8 cellular contexts compared by ENCODE assay signal in genomic region chr17:4142107-4142900, GRCh38. TPM values are rescaled to one million over a fixed set of nuclear protein-coding genes. Genes with fewer than 3 reads are reported as not detected.
DNase-seq lines count a peak whose midpoint lies in the region; ATAC-seq and TF ChIP-seq lines count a peak whose summit lies in the region.

No MANE protein-coding gene starts in this region.

- TF ChIP-seq CTCF in MM.1S (IDR thresholded peaks at IDR 0.05; ENCODE audit: low read length) (no peak), heart right ventricle (IDR thresholded peaks at IDR 0.05) (no peak), retinal pigment epithelial cell (conservative IDR thresholded peaks at IDR 0.05; ENCODE audit: low read depth, low read length) (no peak)

- H3K4me3 ChIP-seq in MM.1S (ENCODE audit: low read length) (peak overlapping the region; percentile 83), heart right ventricle (peak overlapping the region; percentile 77 to 99 (median 90)), retinal pigment epithelial cell (ENCODE audit: low read length) (peak overlapping the region; percentile 86)

- DNase-seq in EH (ENCODE audit: low read depth) (peak; percentile 46), MM.1S (peak; percentile 32), heart right ventricle (peak; percentile 19 to 40), retinal pigment epithelial cell (ENCODE audit: low read depth) (no peak), NCI-H524 (lab: John Stamatoyannopoulos, UW) (no peak), NCI-H345 treated with DMSO at 0.1 percent for 48 hours (lab: John Stamatoyannopoulos, UW; ENCODE audit: unreplicated experiment) (no peak)
- peak; percentile 41 for DNase-seq in activated naive CD4-positive, alpha-beta T cell treated with Interleukin-2 at 50 U/mL for 16 hours

- 3% methylated on average over 46 to 56 of the region's 56 CpGs for WGBS in heart right ventricle, 2 donors

- peaks cover 61% of the 10 kb centered on the region for H3K79me2 ChIP-seq in MM.1S (ENCODE audit: low read length)

- intact Hi-C loops in heart right ventricle (cut with DNase I) = loop anchor here in 1 of 10 donors (2.0 kb wide), 1 partner anchor 224 kb away; the partner anchor contains the start of gene UBE2G1

- peak overlapping the region; percentile 35; the same call in 1 of the 2 replicates for H2AFZ ChIP-seq in MM.1S (ENCODE audit: low read length)

- ATAC-seq in GM21717 (IDR thresholded peaks at IDR 0.05; ENCODE audit: unreplicated experiment) = peak; percentile 2
- peak in 2 of 8 donors; percentile 6 to 22 for ATAC-seq in heart right ventricle

- H4K20me1 ChIP-seq in MM.1S (ENCODE audit: insufficient read depth, low read length) = peaks cover 4% of the 10 kb centered on the region

- H3K4me1 ChIP-seq in MM.1S (ENCODE audit: low read length) (peaks cover 14% of the 10 kb centered on the region), heart right ventricle (peaks cover 15 to 59% (median 51%) of the 10 kb centered on the region in 9 donors)

- peak overlapping the region; percentile 96 for H3K9ac ChIP-seq in MM.1S (ENCODE audit: low read length)

- H3K36me3 ChIP-seq in MM.1S (replicated peaks; ENCODE audit: insufficient read depth, low read length) (0 out of 2 replicates have a peak, but pooled peaks cover 3% of the 10 kb centered on the region), heart right ventricle (peaks cover 0 to 19% (median 0%) of the 10 kb centered on the region in 9 donors)

- no peaks in the 10 kb centered on the region for H3K9me2 ChIP-seq in MM.1S (replicated peaks; ENCODE audit: insufficient read depth, low read length)

- no peaks in the 10 kb centered on the region for H3K9me3 ChIP-seq in MM.1S (replicated peaks; ENCODE audit: insufficient read depth, low read length)
- H3K9me3 ChIP-seq in heart right ventricle = no peaks in the 10 kb centered on the region

- H3K4me2 ChIP-seq in MM.1S (ENCODE audit: low read depth, low read length) = peak overlapping the region; percentile 95

- no peaks in the 10 kb centered on the region for H3K27me3 ChIP-seq in MM.1S (replicated peaks; ENCODE audit: insufficient read depth, low read length)
- H3K27me3 ChIP-seq in heart right ventricle = no peaks in the 10 kb centered on the region

- peaks cover 14% of the 10 kb centered on the region for H3F3A ChIP-seq in MM.1S (ENCODE audit: insufficient read depth, low read length)

- H3K27ac ChIP-seq in MM.1S (ENCODE audit: low read length) = peak overlapping the region; percentile 92; the same call in 1 of the 2 replicates
- H3K27ac ChIP-seq in heart right ventricle = peak overlapping the region; percentile 93 to 99 (median 98)

RNA-seq across cellular contexts. Expression of gene ZZEF1, which starts 0.5 kb away (rescaled TPM):
- total RNA-seq in heart right ventricle = 10 to 100 TPM; 29.6 to 39.3 (median 34.3) TPM
- 10 to 100 TPM in 1 of 2 donors, 1 to 10 TPM in 1; 7.1 to 16.8 TPM for polyA plus RNA-seq in heart right ventricle

RNA-seq across cellular contexts. Expression of gene CYB5D2, which starts 0.7 kb away (rescaled TPM):
- 10 to 100 TPM in 5 of 10 donors, 1 to 10 TPM in 5; 7.2 to 13.4 (median 9.8) TPM for total RNA-seq in heart right ventricle
- polyA plus RNA-seq in heart right ventricle = 10 to 100 TPM in 1 of 2 donors, 1 to 10 TPM in 1; 6.9 to 11.6 TPM

Comparison
In these comparisons a context has a peak if more than half of its experiments do, and no peak if none do; other contexts are left out.
1. DNase-seq: peak in EH (single experiment), MM.1S (single experiment), activated naive CD4-positive, alpha-beta T cell treated with Interleukin-2 at 50 U/mL for 16 hours (single experiment) and heart right ventricle (2 of 2); none in retinal pigment epithelial cell (single experiment), NCI-H524 (0 of 2) and NCI-H345 treated with DMSO at 0.1 percent for 48 hours (single experiment).
2. Peak in every context shown above with its lines, with median percentiles within 50 percentile points of each other: H3K4me3 ChIP-seq.